ENCODE assay signal across 27 cellular contexts in the genomic region with DNA sequence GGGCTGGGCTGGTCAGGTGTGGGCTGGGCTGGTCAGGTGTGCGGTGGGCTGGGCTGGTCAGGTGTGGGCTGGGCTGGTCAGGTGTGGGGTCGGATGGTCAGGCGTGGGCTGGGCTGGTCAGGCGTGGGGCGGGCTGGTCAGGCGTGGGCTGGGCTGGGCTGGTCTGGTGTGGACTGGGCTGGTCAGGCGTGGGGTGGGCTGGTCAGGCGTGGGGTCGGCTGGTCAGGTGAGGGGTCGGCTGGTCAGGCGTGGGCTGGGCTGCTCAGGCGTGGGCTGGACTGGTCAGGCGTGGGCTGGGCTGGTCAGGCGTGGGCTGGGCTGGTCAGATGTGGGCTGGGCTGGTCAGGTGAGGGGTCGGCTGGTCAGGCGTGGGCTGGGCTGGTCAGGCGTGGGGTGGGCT. TPM values are rescaled to one million over a fixed set of nuclear protein-coding genes. Genes with fewer than 3 reads are reported as not detected.
"Had no signal": no experiment of that assay in that cellular context is flagged by ENCODE, and none has a peak within 500 bp of the region (broad histone marks: within the 10 kb centered on the region; RNA-seq: fewer than 3 reads in every experiment).

No MANE protein-coding gene starts in this region.

- H3K27ac ChIP-seq: adrenal gland, body of pancreas, epithelial cell of prostate, esophagus squamous epithelium had no signal

- H3K36me3 ChIP-seq: adrenal gland, esophagus squamous epithelium had no signal

- H3K4me3 ChIP-seq: adrenal gland, body of pancreas, esophagus squamous epithelium had no signal

- FAIRE-seq: endometrium, endothelial cell of umbilical vein, frontal cortex had no signal

- DNase-seq: activated CD4-positive, alpha-beta memory T cell treated with anti-CD3 and anti-CD28 coated beads for 36 hours; activated CD4-positive, alpha-beta T cell treated with anti-CD3 and anti-CD28 coated beads for 36 hours; activated CD4-positive, CD25-positive, alpha-beta regulatory T cell; activated CD4-positive, CD25-positive, alpha-beta regulatory T cell treated with anti-CD3 and anti-CD28 coated beads, Interleukin-2, amount 50 U/mL, for 72 hours; activated CD8-positive, alpha-beta memory T cell treated with anti-CD3 and anti-CD28 coated beads, Interleukin-2, amount 10 ng/mL, durations not matched to agents 7 days and 5 days; activated CD8-positive, alpha-beta memory T cell treated with anti-CD3 and anti-CD28 coated beads, Interleukin-2, amount 50 U/mL, for 4 hours; activated CD8-positive, alpha-beta T cell treated with anti-CD3 and anti-CD28 coated beads, Interleukin-2, amount 10 ng/mL, durations not matched to agents 7 days and 5 days; activated effector memory CD4-positive, alpha-beta T cell treated with anti-CD3 and anti-CD28 coated beads, Interleukin-2, amount 50 U/mL, for 16 hours; activated naive CD4-positive, alpha-beta T cell treated with anti-CD3 and anti-CD28 coated beads for 36 hours; activated naive CD8-positive, alpha-beta T cell treated with anti-CD3 and anti-CD28 coated beads for 36 hours; activated naive CD8-positive, alpha-beta T cell treated with anti-CD3 and anti-CD28 coated beads, Interleukin-2, amount 50 U/mL, for 24 hours; activated T-cell treated with anti-CD3 and anti-CD28 coated beads, Interleukin-2, amount 50 U/mL, for 1 hour; adrenal gland; amygdala; aorta; central memory CD4-positive, alpha-beta T cell; cerebellar nuclear complex; cortex of kidney; dermis blood vessel endothelial cell; effector CD8-positive, alpha-beta T cell; esophagus squamous epithelium; head of caudate nucleus had no signal

- H3K4me1 ChIP-seq: body of pancreas had no signal

- H3K27me3 ChIP-seq: adrenal gland, body of pancreas had no signal

- ATAC-seq: activated CD8-positive, alpha-beta memory T cell treated with anti-CD3 and anti-CD28 coated beads, Interleukin-2, amount 10 ng/mL, durations not matched to agents 7 days and 5 days; activated CD8-positive, alpha-beta T cell treated with anti-CD3 and anti-CD28 coated beads, Interleukin-2, amount 10 ng/mL, durations not matched to agents 7 days and 5 days; activated naive CD8-positive, alpha-beta T cell treated with anti-CD3 and anti-CD28 coated beads, Interleukin-2, amount 50 U/mL, for 24 hours; body of pancreas had no signal

- H3K9me3 ChIP-seq: adrenal gland, body of pancreas, esophagus squamous epithelium had no signal

RNA-seq across cellular contexts. Expression of a gene that starts 26.2 kb away (rescaled TPM):
- total RNA-seq: dermis blood vessel endothelial cell had no signal
